ENCODE assay signal across 29 cellular contexts in genomic region chr14:94816113-94816512, GRCh38. TPM values are rescaled to one million over a fixed set of nuclear protein-coding genes. Genes with fewer than 3 reads are reported as not detected.
A peak's percentile ranks its signal among the peaks of the same experiment; 100 is the strongest.
DNase-seq lines count a peak whose midpoint lies in the region; ATAC-seq and TF ChIP-seq lines count a peak whose summit lies in the region.
"Had no signal": no experiment of that assay in that cellular context is flagged by ENCODE, and none has a peak within 500 bp of the region (broad histone marks: within the 10 kb centered on the region; RNA-seq: fewer than 3 reads in every experiment).

No MANE protein-coding gene starts in this region.

- POLR2A ChIA-PET in HCT116 (lab: Charles Lee), result no interaction called here

- intact Hi-C loops in HCT116 (cut with micrococcal nuclease) (no loop called here), natural killer cell (cut with micrococcal nuclease) (no loop called here)

- H3K4me1 Mint-ChIP-seq in chondrocyte (ENCODE audit: low read depth) (no peaks in the 10 kb centered on the region), natural killer cell (no peaks in the 10 kb centered on the region)
- H3K4me1 Mint-ChIP-seq: activated naive CD4-positive, alpha-beta T cell treated with anti-CD3 and anti-CD28 coated beads, Interleukin-2, amount 10 ng/mL, durations not matched to agents 7 days and 5 days had no signal

- peak; percentile 51 for DNase-seq in DMS 273 (lab: John Stamatoyannopoulos, UW; ENCODE audit: unreplicated experiment)
- no peak for DNase-seq in DMS 273 treated with DMSO at 0.1 percent for 48 hours (lab: John Stamatoyannopoulos, UW)
- DNase-seq in HCT116 (ENCODE audit: low read depth, low spot score), result no peak
- no peak for DNase-seq in chondrocyte (ENCODE audit: low spot score)
- DNase-seq in osteoblast (ENCODE audit: insufficient read length, low spot score, missing footprints), result no peak
- DNase-seq in DMS114 treated with DMSO at 0.1 percent for 48 hours (lab: John Stamatoyannopoulos, UW; ENCODE audit: unreplicated experiment), result no peak
- no peak for DNase-seq in NCI-H774 (lab: John Stamatoyannopoulos, UW)
- DNase-seq in natural killer cell, result no peak
- DNase-seq: activated CD4-positive, CD25-positive, alpha-beta regulatory T cell; activated naive CD4-positive, alpha-beta T cell treated with anti-CD3 and anti-CD28 coated beads, Interleukin-2, amount 10 ng/mL, durations not matched to agents 7 days and 5 days; amygdala; colonic mucosa; effector CD8-positive, alpha-beta T cell; heart left ventricle; left cardiac atrium; NCI-H1436 treated with DMSO at 0.1 percent for 48 hours; NCI-H510A; PC-9; psoas muscle; Right ventricle myocardium superior; stimulated activated CD4-positive, alpha-beta T cell treated with anti-CD3 and anti-CD28 coated beads, Interleukin-15, amount 100 ng/mL, for 24 hours; stimulated activated naive CD4-positive, alpha-beta T cell had no signal

- H3K36me3 ChIP-seq in HCT116 (ENCODE audit: control insufficient read depth in 1 of 2, insufficient read depth in 2 of 2, low read length in 2 of 2), result no peaks in the 10 kb centered on the region
- H3K36me3 ChIP-seq in osteoblast (ENCODE audit: insufficient read depth, low read length), result no peaks in the 10 kb centered on the region
- H3K36me3 ChIP-seq: colonic mucosa, heart left ventricle had no signal

- no peak overlapping the region for H3K27ac ChIP-seq in HCT116 (ENCODE audit: low read depth, low read length)
- H3K27ac ChIP-seq in osteoblast (ENCODE audit: low read depth, low read length), result no peak overlapping the region
- H3K27ac ChIP-seq: 22Rv1, colonic mucosa, heart left ventricle, PC-9, psoas muscle had no signal

- no peaks in the 10 kb centered on the region for H3K36me3 Mint-ChIP-seq in chondrocyte (ENCODE audit: low read depth)
- H3K36me3 Mint-ChIP-seq in natural killer cell, result no peaks in the 10 kb centered on the region
- H3K36me3 Mint-ChIP-seq: activated naive CD4-positive, alpha-beta T cell treated with anti-CD3 and anti-CD28 coated beads, Interleukin-2, amount 10 ng/mL, durations not matched to agents 7 days and 5 days had no signal

- H3K9me3 ChIP-seq in HCT116 (ENCODE audit: control insufficient read depth in 1 of 2, insufficient read depth in 1 of 2, low read depth in 1 of 2, low read length in 2 of 2) (no peaks in the 10 kb centered on the region), osteoblast (ENCODE audit: low read depth, low read length) (no peaks in the 10 kb centered on the region)
- H3K9me3 ChIP-seq: colonic mucosa had no signal

- H3K27me3 Mint-ChIP-seq in chondrocyte (ENCODE audit: low read depth), result peaks cover 4% of the 10 kb centered on the region
- H3K27me3 Mint-ChIP-seq in natural killer cell (ENCODE audit: low read depth in 2 of 2), result no peaks in the 10 kb centered on the region
- H3K27me3 Mint-ChIP-seq: activated naive CD4-positive, alpha-beta T cell treated with anti-CD3 and anti-CD28 coated beads, Interleukin-2, amount 10 ng/mL, durations not matched to agents 7 days and 5 days had no signal

- CTCF ChIA-PET in HCT116 (lab: Charles Lee), result interaction anchor here (0.8 to 1.2 kb wide), 2 partner anchors 284 to 616 kb away, joined by 4 read pairs; no protein-coding TSS in a partner anchor

- H2AFZ ChIP-seq in HCT116 (ENCODE audit: low read depth, low read length, poor library complexity, severe bottlenecking), result no peak overlapping the region
- H2AFZ ChIP-seq in osteoblast (ENCODE audit: low read length), result no peak overlapping the region
- H2AFZ ChIP-seq: PC-9 had no signal

- H3K27me3 ChIP-seq in HCT116 (ENCODE audit: insufficient read depth, low read length) (no peaks in the 10 kb centered on the region), osteoblast (ENCODE audit: insufficient read depth, low read length) (no peaks in the 10 kb centered on the region)
- H3K27me3 ChIP-seq: colonic mucosa had no signal

- ATAC-seq in HCT116, result peak; percentile 38; the same call in 1 of the 2 replicates
- ATAC-seq in natural killer cell, result no peak
- ATAC-seq: heart left ventricle, left cardiac atrium, psoas muscle had no signal

- RAD21 ChIA-PET in HCT116 (lab: Charles Lee; ENCODE audit: low non-redundant PET in 1 of 2, low total read pairs in 2 of 2, uncharacterized antibody in 2 of 2, unreplicated experiment in 2 of 2), result no interaction called here

- H3K4me3 Mint-ChIP-seq in chondrocyte (ENCODE audit: unreplicated experiment) (no peak overlapping the region), natural killer cell (no peak overlapping the region)
- H3K4me3 Mint-ChIP-seq: activated naive CD4-positive, alpha-beta T cell treated with anti-CD3 and anti-CD28 coated beads, Interleukin-2, amount 10 ng/mL, durations not matched to agents 7 days and 5 days; activated T-helper 1 cell treated with anti-CD3 and anti-CD28 coated beads, Interleukin-12 subunit alpha, Interleukin-12 subunit beta, Interleukin-2, Interleukin-4 antibody, amounts not matched to agents 30 ng/mL and 10 ng/mL and 1 ng/mL, durations not matched to agents 14 hours and 24 hours and 36 hours had no signal

- H3K4me2 ChIP-seq in HCT116 (ENCODE audit: low read length), result no peak overlapping the region
- H3K4me2 ChIP-seq in osteoblast (ENCODE audit: insufficient read depth, low read length), result no peak overlapping the region
- H3K4me2 ChIP-seq: PC-9 had no signal

- BruUV-seq in HCT116 (replicated peaks; lab: Mats Ljungman, UMichigan), result no TSS peak

- H3K79me2 ChIP-seq in HCT116 (ENCODE audit: insufficient read depth, low read length) (no peaks in the 10 kb centered on the region), osteoblast (ENCODE audit: insufficient read depth, low read length) (no peaks in the 10 kb centered on the region)

- no peaks in the 10 kb centered on the region for H3K4me1 ChIP-seq in HCT116 (ENCODE audit: control insufficient read depth in 1 of 2, insufficient read depth in 2 of 2, low read length in 2 of 2)
- no peaks in the 10 kb centered on the region for H3K4me1 ChIP-seq in osteoblast (ENCODE audit: insufficient read depth, low read length)
- H3K4me1 ChIP-seq: colonic mucosa, heart left ventricle, psoas muscle had no signal

- H3K9me3 Mint-ChIP-seq in chondrocyte (ENCODE audit: low read depth), result no peaks in the 10 kb centered on the region
- H3K9me3 Mint-ChIP-seq in natural killer cell, result no peaks in the 10 kb centered on the region
- H3K9me3 Mint-ChIP-seq: activated naive CD4-positive, alpha-beta T cell treated with anti-CD3 and anti-CD28 coated beads, Interleukin-2, amount 10 ng/mL, durations not matched to agents 7 days and 5 days; activated T-helper 1 cell treated with anti-CD3 and anti-CD28 coated beads, Interleukin-12 subunit alpha, Interleukin-12 subunit beta, Interleukin-2, Interleukin-4 antibody, amounts not matched to agents 30 ng/mL and 10 ng/mL and 1 ng/mL, durations not matched to agents 14 hours and 24 hours and 36 hours had no signal

- peak; percentile 42 for TF ChIP-seq RAD21 in HCT116 (IDR thresholded peaks at IDR 0.05; ENCODE audit: low read depth)

- peak; percentile 6 to 33 (median 14); a peak in 3 of 6 replicates for TF ChIP-seq CTCF in HCT116 (IDR thresholded peaks at IDR 0.05 in 2 of 3, conservative IDR thresholded peaks at IDR 0.05 in 1 of 3; ENCODE audit: borderline replicate concordance in 1 of 3, insufficient read depth in 1 of 3, low read depth in 2 of 3, low read length in 2 of 3)
- TF ChIP-seq CTCF in chondrocyte (IDR thresholded peaks at IDR 0.05), result peak; percentile 67
- TF ChIP-seq CTCF in osteoblast (IDR thresholded peaks at IDR 0.05; ENCODE audit: extremely low read depth, low read depth, low read length), result peak; percentile 7
- TF ChIP-seq CTCF in natural killer cell (IDR thresholded peaks at IDR 0.05), result no peak

- no peak overlapping the region for H3K9ac ChIP-seq in HCT116 (ENCODE audit: low read length)

- H3K4me3 ChIP-seq in HCT116 (replicated peaks in 1 of 2; ENCODE audit: low read depth in 1 of 2, low read length in 2 of 2), result no peak overlapping the region
- no peak overlapping the region for H3K4me3 ChIP-seq in osteoblast (ENCODE audit: insufficient read depth, low read length)
- H3K4me3 ChIP-seq: colonic mucosa, heart left ventricle, PC-9, psoas muscle had no signal

- no peaks in the 10 kb centered on the region for H3K9me2 ChIP-seq in HCT116 (ENCODE audit: insufficient read depth)

- H3K27ac Mint-ChIP-seq in chondrocyte (ENCODE audit: unreplicated experiment) (no peak overlapping the region), natural killer cell (no peak overlapping the region)
- H3K27ac Mint-ChIP-seq: activated naive CD4-positive, alpha-beta T cell treated with anti-CD3 and anti-CD28 coated beads, Interleukin-2, amount 10 ng/mL, durations not matched to agents 7 days and 5 days; activated T-helper 1 cell treated with anti-CD3 and anti-CD28 coated beads, Interleukin-12 subunit alpha, Interleukin-12 subunit beta, Interleukin-2, Interleukin-4 antibody, amounts not matched to agents 30 ng/mL and 10 ng/mL and 1 ng/mL, durations not matched to agents 14 hours and 24 hours and 36 hours had no signal

- H4K20me1 ChIP-seq in HCT116 (ENCODE audit: insufficient read depth) (no peaks in the 10 kb centered on the region), osteoblast (ENCODE audit: insufficient read depth, low read length) (no peaks in the 10 kb centered on the region)

- TF ChIP-seq POLR2A in HCT116 (IDR thresholded peaks at IDR 0.05; ENCODE audit: borderline replicate concordance, extremely low read depth, insufficient read depth, insufficient read length), result no peak

TF ChIP-seq in HCT116, 20 proteins besides CTCF, POLR2A, EP300 and RAD21 (continues in another document):
- TF ChIP-seq SP1 (IDR thresholded peaks at IDR 0.05; ENCODE audit: low read depth) (no peak), ATF3 (IDR thresholded peaks at IDR 0.05) (no peak), SIN3A (IDR thresholded peaks at IDR 0.05; ENCODE audit: low read depth) (no peak), EGR1 (IDR thresholded peaks at IDR 0.05; ENCODE audit: low read depth) (no peak), CEBPB (IDR thresholded peaks at IDR 0.05; ENCODE audit: low read depth) (no peak), SRF (IDR thresholded peaks at IDR 0.05; ENCODE audit: low read depth) (no peak), FOSL1 (IDR thresholded peaks at IDR 0.05; ENCODE audit: low read depth) (no peak)

RNA-seq across cellular contexts. Expression of gene GSC, which starts 46.2 kb away (rescaled TPM):
- total RNA-seq in HCT116 (2021; ENCODE audit: unreplicated experiment) (not detected), chondrocyte (not detected in 3 replicates), osteoblast (9.4 and 10.6 TPM in 2 replicates), natural killer cell (1 to 10 TPM in 1 of 3 donors, under 1 TPM in 2; 0.28 to 2.1 (median 0.77) TPM)
- polyA plus RNA-seq in HCT116 (2012), result not detected in 2 replicates
- total RNA-seq: activated T-helper 1 cell treated with anti-CD3 and anti-CD28 coated beads, Interleukin-12 subunit alpha, Interleukin-12 subunit beta, Interleukin-2, Interleukin-4 antibody, amounts not matched to agents 30 ng/mL and 10 ng/mL and 1 ng/mL, durations not matched to agents 14 hours and 24 hours and 36 hours; bronchial epithelial cell; colonic mucosa; epithelial cell of proximal tubule; fibroblast of villous mesenchyme; PC-9; temporal lobe had no signal
- polyA plus RNA-seq: BJ had no signal
